ENCODE assay signal across 15 cellular contexts in the genomic region with DNA sequence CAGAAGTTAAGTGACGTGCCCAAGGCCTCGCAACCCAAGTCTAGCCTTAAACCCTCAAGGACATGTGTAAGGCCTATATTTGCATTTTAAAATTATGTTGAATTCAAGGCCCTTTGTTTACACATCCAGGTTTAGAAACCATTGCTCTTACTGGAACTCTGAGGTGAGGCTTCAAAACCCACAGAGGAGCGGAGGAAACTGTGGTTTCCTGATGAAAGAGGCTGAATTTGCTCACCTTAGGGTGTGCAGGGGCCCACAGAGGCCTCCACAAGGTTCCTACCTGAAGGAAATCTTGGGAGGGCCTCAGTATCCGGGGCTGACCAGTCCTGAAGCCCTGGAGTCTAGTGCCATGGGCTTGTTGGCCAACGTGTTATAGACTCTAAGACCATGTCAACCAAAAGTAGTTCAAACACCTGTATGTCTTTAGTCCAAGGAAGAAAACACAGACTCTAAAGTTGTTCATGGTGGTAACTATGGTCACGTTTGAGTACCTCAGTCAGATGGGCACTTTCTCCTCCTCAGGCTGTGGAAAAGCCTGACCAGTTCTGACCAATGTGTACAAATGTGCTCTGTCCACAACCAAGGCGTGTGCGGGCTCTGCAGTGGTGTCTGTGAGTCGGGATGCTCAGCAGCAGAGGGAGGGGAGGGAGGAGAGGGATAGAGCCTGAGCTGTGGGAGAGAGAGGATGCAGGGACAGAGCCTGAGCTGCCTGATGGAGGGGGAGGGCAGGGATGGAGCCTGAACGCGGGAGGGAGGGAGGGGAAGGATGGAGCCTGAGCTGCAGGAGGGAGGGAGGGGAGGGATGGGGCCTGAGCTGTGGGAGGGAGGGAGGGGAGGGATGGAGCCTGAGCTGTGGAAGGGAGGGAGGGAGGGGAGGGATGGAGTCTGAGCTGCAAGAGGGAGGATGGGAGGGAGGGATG.
A peak's percentile ranks its signal among the peaks of the same experiment; 100 is the strongest.
DNase-seq lines count a peak whose midpoint lies in the region; ATAC-seq and TF ChIP-seq lines count a peak whose summit lies in the region.
"Had no signal": no experiment of that assay in that cellular context is flagged by ENCODE, and none has a peak within 500 bp of the region (broad histone marks: within the 10 kb centered on the region; RNA-seq: fewer than 3 reads in every experiment).

No MANE protein-coding gene starts in this region.

- H3K27ac Mint-ChIP-seq in CD4-positive, alpha-beta memory T cell, result no peak overlapping the region
- no peak overlapping the region for H3K27ac Mint-ChIP-seq in T-helper 2 cell treated with Interferon-gamma antibody and Interleukin-4, amounts not matched to agents 5 μg/mL and 100 μg/mL, for 36 hours
- no peak overlapping the region for H3K27ac Mint-ChIP-seq in effector memory CD8-positive, alpha-beta T cell
- H3K27ac Mint-ChIP-seq: naive B cell had no signal

- intact Hi-C loops in CD4-positive, alpha-beta memory T cell (cut with micrococcal nuclease), result loop anchor here (1.0 kb wide), 1 partner anchor 27 kb away; no protein-coding TSS in a partner anchor

- peak overlapping the region; percentile 6 to 82 (median 62) for H3K4me3 Mint-ChIP-seq in CD4-positive, alpha-beta memory T cell
- H3K4me3 Mint-ChIP-seq in T-helper 2 cell treated with Interferon-gamma antibody and Interleukin-4, amounts not matched to agents 5 μg/mL and 100 μg/mL, for 36 hours, result peak overlapping the region; percentile 51
- peak overlapping the region; percentile 43 to 64 for H3K4me3 Mint-ChIP-seq in effector memory CD8-positive, alpha-beta T cell
- H3K4me3 Mint-ChIP-seq: naive B cell had no signal

- peaks cover 0 to 1% (median 0%) of the 10 kb centered on the region in 8 donors for H3K9me3 Mint-ChIP-seq in CD4-positive, alpha-beta memory T cell
- no peaks in the 10 kb centered on the region for H3K9me3 Mint-ChIP-seq in T-helper 2 cell treated with Interferon-gamma antibody and Interleukin-4, amounts not matched to agents 5 μg/mL and 100 μg/mL, for 36 hours
- H3K9me3 Mint-ChIP-seq in effector memory CD8-positive, alpha-beta T cell, result no peaks in the 10 kb centered on the region

- no peak for TF ChIP-seq CTCF in GM12865 (IDR thresholded peaks at IDR 0.05; ENCODE audit: insufficient read depth, low read depth, low read length, missing control alignments)

- CTCF ChIA-PET in CD4-positive, alpha-beta memory T cell (lab: Charles Lee; ENCODE audit: partially characterized antibody), result interaction anchor here (0.9 kb wide), 1 partner anchor 24 kb away, joined by 3 read pairs; no protein-coding TSS in a partner anchor

- H3K27me3 Mint-ChIP-seq in CD4-positive, alpha-beta memory T cell, result peaks cover 0 to 8% of the 10 kb centered on the region in 2 donors
- peaks cover 41% of the 10 kb centered on the region for H3K27me3 Mint-ChIP-seq in T-helper 2 cell treated with Interferon-gamma antibody and Interleukin-4, amounts not matched to agents 5 μg/mL and 100 μg/mL, for 36 hours (ENCODE audit: low read depth)
- peaks cover 15 to 17% of the 10 kb centered on the region in 2 donors for H3K27me3 Mint-ChIP-seq in effector memory CD8-positive, alpha-beta T cell

- no peaks in the 10 kb centered on the region for H3K27me3 ChIP-seq in CD4-positive, alpha-beta memory T cell (ENCODE audit: insufficient read depth, low read length)
- H3K27me3 ChIP-seq: BLaER1 treated with 17β-estradiol and CSF1 and Interleukin-3, amounts not matched to agents 10 nM and 100 nM had no signal

- DNase-seq in CD4-positive, alpha-beta memory T cell, result peak; percentile 34 to 73 (median 45)
- DNase-seq in GM12865 (ENCODE audit: low read depth), result peak; percentile 51
- DNase-seq in T-helper 2 cell treated with Interferon-gamma antibody and Interleukin-4, amounts not matched to agents 5 μg/mL and 100 μg/mL, for 36 hours (ENCODE audit: low spot score), result peak; percentile 19
- no peak for DNase-seq in effector memory CD8-positive, alpha-beta T cell
- DNase-seq in substantia nigra (lab: John Stamatoyannopoulos, UW), result no peak
- DNase-seq: GM23248, left ventricle myocardium inferior, naive B cell, NCI-H1436 treated with DMSO at 0.1 percent for 48 hours, NCI-H82, stomach had no signal

- no peaks in the 10 kb centered on the region for H3K36me3 Mint-ChIP-seq in CD4-positive, alpha-beta memory T cell
- no peaks in the 10 kb centered on the region for H3K36me3 Mint-ChIP-seq in T-helper 2 cell treated with Interferon-gamma antibody and Interleukin-4, amounts not matched to agents 5 μg/mL and 100 μg/mL, for 36 hours (ENCODE audit: low read depth)
- H3K36me3 Mint-ChIP-seq in effector memory CD8-positive, alpha-beta T cell (ENCODE audit: insufficient read depth), result no peaks in the 10 kb centered on the region
- H3K36me3 Mint-ChIP-seq: naive B cell had no signal

- ATAC-seq in effector memory CD8-positive, alpha-beta T cell (replicated peaks), result peak; percentile 80
- ATAC-seq in GM18498 (IDR thresholded peaks at IDR 0.05; ENCODE audit: unreplicated experiment) (no peak), GM18909 (IDR thresholded peaks at IDR 0.05; ENCODE audit: poor library complexity, unreplicated experiment) (no peak)
- ATAC-seq: Right ventricle myocardium inferior had no signal

- H3K9me3 ChIP-seq in CD4-positive, alpha-beta memory T cell (ENCODE audit: control insufficient read depth in 1 of 2, low read length in 2 of 2), result no peaks in the 10 kb centered on the region
- H3K9me3 ChIP-seq: BLaER1 treated with 17β-estradiol and CSF1 and Interleukin-3, amounts not matched to agents 10 nM and 100 nM; left ventricle myocardium inferior; stomach had no signal

- no peak overlapping the region for H3K4me3 ChIP-seq in CD4-positive, alpha-beta memory T cell (ENCODE audit: low read length in 2 of 2)
- no peak overlapping the region for H3K4me3 ChIP-seq in GM12865 (ENCODE audit: low read depth, low read length)
- H3K4me3 ChIP-seq: BLaER1 treated with 17β-estradiol and CSF1 and Interleukin-3, amounts not matched to agents 10 nM and 100 nM; GM23248 had no signal

- peaks cover 8 to 20% (median 14%) of the 10 kb centered on the region in 4 donors for H3K4me1 Mint-ChIP-seq in CD4-positive, alpha-beta memory T cell
- H3K4me1 Mint-ChIP-seq in T-helper 2 cell treated with Interferon-gamma antibody and Interleukin-4, amounts not matched to agents 5 μg/mL and 100 μg/mL, for 36 hours (ENCODE audit: low read depth), result peaks cover 13% of the 10 kb centered on the region
- peaks cover 3 to 11% of the 10 kb centered on the region in 2 donors for H3K4me1 Mint-ChIP-seq in effector memory CD8-positive, alpha-beta T cell (ENCODE audit: low read depth in 2 of 2)
- H3K4me1 Mint-ChIP-seq: naive B cell had no signal

- H3K27ac ChIP-seq in CD4-positive, alpha-beta memory T cell (ENCODE audit: low read depth, low read length), result no peak overlapping the region
- H3K27ac ChIP-seq in substantia nigra (ENCODE audit: low read depth, low read length, poor library complexity, severe bottlenecking), result no peak overlapping the region
- H3K27ac ChIP-seq: BLaER1 treated with 17β-estradiol and CSF1 and Interleukin-3, amounts not matched to agents 10 nM and 100 nM; GM23248; left ventricle myocardium inferior had no signal

- POLR2A ChIA-PET in CD4-positive, alpha-beta memory T cell (lab: Charles Lee; ENCODE audit: partially characterized antibody), result no interaction called here

- peaks cover 29% of the 10 kb centered on the region for H3K4me1 ChIP-seq in CD4-positive, alpha-beta memory T cell (ENCODE audit: insufficient read depth, low read length)
- H3K4me1 ChIP-seq: BLaER1 treated with 17β-estradiol and CSF1 and Interleukin-3, amounts not matched to agents 10 nM and 100 nM had no signal

- H3K36me3 ChIP-seq in CD4-positive, alpha-beta memory T cell (ENCODE audit: insufficient read depth, low read length), result no peaks in the 10 kb centered on the region
- H3K36me3 ChIP-seq: BLaER1 treated with 17β-estradiol and CSF1 and Interleukin-3, amounts not matched to agents 10 nM and 100 nM; left ventricle myocardium inferior; stomach had no signal

Comparison
In these comparisons a context has a peak if more than half of its experiments do, and no peak if none do; other contexts are left out.
1. DNase-seq: peak in CD4-positive, alpha-beta memory T cell (5 of 5), GM12865 (single experiment) and T-helper 2 cell treated with Interferon-gamma antibody and Interleukin-4, amounts not matched to agents 5 μg/mL and 100 μg/mL, for 36 hours (single experiment); none in effector memory CD8-positive, alpha-beta T cell (0 of 3) and substantia nigra (0 of 49).
2. Peak in every context shown above with its lines, with median percentiles within 50 percentile points of each other: H3K4me3 Mint-ChIP-seq.